ENCODE assay signal across 1 cellular context in the genomic region with DNA sequence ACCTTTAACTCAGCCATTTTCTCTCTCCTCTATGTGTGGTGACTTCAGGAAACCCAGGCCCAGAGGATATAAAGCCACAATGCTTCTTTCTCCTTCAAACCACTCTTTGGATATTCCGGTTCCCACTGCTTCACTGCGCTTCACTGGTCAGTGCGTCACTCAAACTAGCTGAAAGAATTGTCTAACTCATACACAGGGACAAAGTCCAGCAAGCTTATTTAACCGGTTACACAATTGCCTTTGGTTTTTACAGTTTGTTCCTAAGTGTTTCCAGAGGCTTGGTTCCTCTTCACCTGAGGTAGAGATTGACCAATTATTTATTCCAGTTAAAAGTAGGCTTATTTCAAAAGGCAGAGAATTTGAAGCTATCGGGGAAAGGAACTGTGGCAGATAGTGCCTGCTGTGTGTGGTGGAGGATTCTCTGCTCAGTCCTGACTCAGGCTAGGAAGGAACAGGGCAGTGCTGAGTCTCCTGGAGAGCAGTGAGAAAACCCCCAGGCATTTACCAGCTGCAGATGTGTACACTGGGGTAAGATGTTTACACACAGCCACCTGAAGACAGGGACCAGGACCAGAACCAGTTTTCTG.
A peak's percentile ranks its signal among the peaks of the same experiment; 100 is the strongest.
TF ChIP-seq lines count a peak whose summit lies in the region.

TSS of gene HGD (minus strand) at position 145 of the 587 bp plus-strand sequence. CDS start at position 17, 128 bp downstream.

TF ChIP-seq in HepG2, 621 proteins besides CTCF, POLR2A, EP300 and RAD21 (continued from another document and continues in another):
- TF ChIP-seq, protein P1, sequence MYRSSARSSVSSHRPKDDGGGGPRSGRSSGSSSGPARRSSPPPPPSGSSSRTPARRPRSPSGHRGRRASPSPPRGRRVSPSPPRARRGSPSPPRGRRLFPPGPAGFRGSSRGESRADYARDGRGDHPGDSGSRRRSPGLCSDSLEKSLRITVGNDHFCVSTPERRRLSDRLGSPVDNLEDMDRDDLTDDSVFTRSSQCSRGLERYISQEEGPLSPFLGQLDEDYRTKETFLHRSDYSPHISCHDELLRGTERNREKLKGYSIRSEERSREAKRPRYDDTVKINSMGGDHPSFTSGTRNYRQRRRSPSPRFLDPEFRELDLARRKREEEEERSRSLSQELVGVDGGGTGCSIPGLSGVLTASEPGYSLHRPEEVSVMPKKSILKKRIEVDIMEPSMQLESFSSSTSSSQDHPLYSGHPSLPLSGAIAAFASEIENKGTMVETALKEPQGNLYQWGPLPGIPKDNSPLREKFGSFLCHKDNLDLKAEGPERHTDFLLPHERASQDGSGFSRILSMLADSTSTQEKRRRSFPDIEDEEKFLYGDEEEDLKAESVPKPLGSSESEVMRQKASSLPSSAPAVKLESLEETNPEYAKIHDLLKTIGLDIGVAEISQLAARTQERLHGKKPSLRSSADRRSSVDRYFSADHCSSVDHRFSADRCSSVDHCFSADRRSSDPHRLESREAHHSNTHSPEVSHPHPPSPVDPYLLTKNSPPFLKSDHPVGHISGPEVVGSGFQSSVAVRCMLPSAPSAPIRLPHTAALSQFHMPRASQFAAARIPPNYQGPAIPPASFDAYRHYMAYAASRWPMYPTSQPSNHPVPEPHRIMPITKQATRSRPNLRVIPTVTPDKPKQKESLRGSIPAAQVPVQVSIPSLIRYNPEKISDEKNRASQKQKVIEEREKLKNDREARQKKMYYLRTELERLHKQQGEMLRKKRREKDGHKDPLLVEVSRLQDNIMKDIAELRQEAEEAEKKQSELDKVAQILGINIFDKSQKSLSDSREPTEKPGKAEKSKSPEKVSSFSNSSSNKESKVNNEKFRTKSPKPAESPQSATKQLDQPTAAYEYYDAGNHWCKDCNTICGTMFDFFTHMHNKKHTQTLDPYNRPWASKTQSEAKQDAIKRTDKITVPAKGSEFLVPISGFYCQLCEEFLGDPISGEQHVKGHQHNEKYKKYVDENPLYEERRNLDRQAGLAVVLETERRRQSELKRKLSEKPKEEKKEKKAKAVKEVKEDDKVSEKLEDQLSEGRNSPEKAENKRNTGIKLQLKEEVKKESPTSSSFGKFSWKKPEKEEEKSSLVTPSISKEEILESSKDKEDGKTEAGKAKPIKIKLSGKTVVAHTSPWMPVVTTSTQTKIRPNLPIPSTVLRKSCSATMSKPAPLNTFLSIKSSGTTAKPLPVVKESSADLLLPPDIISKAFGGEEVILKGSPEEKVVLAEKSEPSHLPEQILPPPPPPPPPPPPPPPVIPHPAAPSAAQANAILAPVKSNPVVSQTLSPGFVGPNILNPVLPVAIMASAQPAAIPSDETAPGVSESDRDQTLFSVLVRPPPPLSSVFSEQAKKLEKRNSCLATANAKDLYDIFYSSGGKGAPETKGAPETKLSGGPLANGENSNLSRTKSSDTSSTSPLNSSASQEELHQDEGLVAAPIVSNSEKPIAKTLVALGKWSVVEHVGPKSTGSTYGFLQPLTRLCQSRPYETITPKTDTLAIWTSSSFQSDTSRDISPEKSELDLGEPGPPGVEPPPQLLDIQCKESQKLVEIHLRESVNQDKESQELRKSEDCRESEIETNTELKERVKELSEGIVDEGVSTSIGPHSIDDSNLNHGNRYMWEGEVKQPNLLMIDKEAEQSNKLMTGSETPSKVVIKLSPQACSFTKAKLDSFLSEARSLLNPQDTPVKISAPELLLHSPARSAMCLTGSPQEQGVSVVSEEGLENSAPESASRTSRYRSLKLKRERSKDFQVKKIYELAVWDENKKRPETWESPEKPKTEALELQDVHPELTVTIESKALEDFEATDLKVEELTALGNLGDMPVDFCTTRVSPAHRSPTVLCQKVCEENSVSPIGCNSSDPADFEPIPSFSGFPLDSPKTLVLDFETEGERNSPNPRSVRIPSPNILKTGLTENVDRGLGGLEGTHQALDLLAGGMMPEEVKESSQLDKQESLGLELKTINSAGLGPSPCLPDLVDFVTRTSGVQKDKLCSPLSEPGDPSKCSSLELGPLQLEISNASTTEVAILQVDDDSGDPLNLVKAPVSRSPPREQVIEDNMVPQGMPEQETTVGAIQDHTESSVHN (CRISPR knock-in tag; IDR thresholded peaks at IDR 0.05): no peak
- no peak for TF ChIP-seq TRIM24 (CRISPR knock-in tag; IDR thresholded peaks at IDR 0.05)
- no peak for TF ChIP-seq MAFK (conservative IDR thresholded peaks at IDR 0.05 in 1 of 2, IDR thresholded peaks at IDR 0.05 in 1 of 2; ENCODE audit: low read length in 2 of 2)
- TF ChIP-seq ZNF430 (CRISPR knock-in tag; IDR thresholded peaks at IDR 0.05): peak; percentile 87; the same call in 1 of the 2 replicates
- no peak; the same call in 1 of the 2 replicates for TF ChIP-seq ZNF335 (CRISPR knock-in tag; IDR thresholded peaks at IDR 0.05)
- no peak for TF ChIP-seq HHEX (CRISPR knock-in tag; IDR thresholded peaks at IDR 0.05)
- TF ChIP-seq FOXK1 (CRISPR knock-in tag; IDR thresholded peaks at IDR 0.05; ENCODE audit: borderline replicate concordance, low read depth): peak; percentile 78; the same call in 1 of the 2 replicates
- peak; percentile 92 for TF ChIP-seq ZNF331 (CRISPR knock-in tag; IDR thresholded peaks at IDR 0.05)
- no peak for TF ChIP-seq NONO (IDR thresholded peaks at IDR 0.05)
- TF ChIP-seq NONO (CRISPR knock-in tag; conservative IDR thresholded peaks at IDR 0.05): peak; percentile 60
- no peak for TF ChIP-seq ZNF777 (CRISPR knock-in tag; IDR thresholded peaks at IDR 0.05)
- TF ChIP-seq SMARCC2 (IDR thresholded peaks at IDR 0.05): no peak
- no peak for TF ChIP-seq MYC (CRISPR knock-in tag; IDR thresholded peaks at IDR 0.05; ENCODE audit: borderline replicate concordance)
- TF ChIP-seq ZNF225 (CRISPR knock-in tag; IDR thresholded peaks at IDR 0.05): no peak
- TF ChIP-seq ZNF282 (IDR thresholded peaks at IDR 0.05; ENCODE audit: partially characterized antibody): no peak
- no peak for TF ChIP-seq TBL1XR1 (IDR thresholded peaks at IDR 0.05; ENCODE audit: borderline replicate concordance, low read length, partially characterized antibody)
- TF ChIP-seq CENPX (CRISPR knock-in tag; IDR thresholded peaks at IDR 0.05): no peak
- peak; percentile 19; the same call in 1 of the 2 replicates for TF ChIP-seq SSRP1 (CRISPR knock-in tag; IDR thresholded peaks at IDR 0.05)
- TF ChIP-seq GLI4 (CRISPR knock-in tag; IDR thresholded peaks at IDR 0.05; ENCODE audit: borderline replicate concordance): no peak
- TF ChIP-seq ZNF512B (CRISPR knock-in tag; IDR thresholded peaks at IDR 0.05; ENCODE audit: borderline replicate concordance): 0 out of 2 replicates have a peak, but pooled peaks have one; percentile 37
- no peak for TF ChIP-seq MED8 (CRISPR knock-in tag; IDR thresholded peaks at IDR 0.05; ENCODE audit: insufficient replicate concordance)
- no peak for TF ChIP-seq FOXA1 (IDR thresholded peaks at IDR 0.05)
- peak; percentile 37; the same call in 1 of the 2 replicates for TF ChIP-seq FOXA1 (CRISPR knock-in tag; IDR thresholded peaks at IDR 0.05)
- TF ChIP-seq ZNF512 (CRISPR knock-in tag; IDR thresholded peaks at IDR 0.05): peak; percentile 69; the same call in 1 of the 2 replicates
- TF ChIP-seq SATB2 (CRISPR knock-in tag; IDR thresholded peaks at IDR 0.05): no peak
- TF ChIP-seq ZKSCAN1 (IDR thresholded peaks at IDR 0.05; ENCODE audit: low read length): no peak
- TF ChIP-seq ETS1 (CRISPR knock-in tag; IDR thresholded peaks at IDR 0.05): no peak
- no peak for TF ChIP-seq YY1 (IDR thresholded peaks at IDR 0.05; ENCODE audit: insufficient read depth, insufficient replicate concordance, low read depth, low read length)
- TF ChIP-seq AGO1 (IDR thresholded peaks at IDR 0.05; ENCODE audit: low read depth, low read length, poor library complexity, severe bottlenecking): no peak
- TF ChIP-seq CEBPB (IDR thresholded peaks at IDR 0.05; ENCODE audit: borderline replicate concordance, low read depth, low read length): peak; percentile 97
- no peak for TF ChIP-seq SNRNP70 (IDR thresholded peaks at IDR 0.05; ENCODE audit: low read depth, low read length)
- TF ChIP-seq, protein P2, sequence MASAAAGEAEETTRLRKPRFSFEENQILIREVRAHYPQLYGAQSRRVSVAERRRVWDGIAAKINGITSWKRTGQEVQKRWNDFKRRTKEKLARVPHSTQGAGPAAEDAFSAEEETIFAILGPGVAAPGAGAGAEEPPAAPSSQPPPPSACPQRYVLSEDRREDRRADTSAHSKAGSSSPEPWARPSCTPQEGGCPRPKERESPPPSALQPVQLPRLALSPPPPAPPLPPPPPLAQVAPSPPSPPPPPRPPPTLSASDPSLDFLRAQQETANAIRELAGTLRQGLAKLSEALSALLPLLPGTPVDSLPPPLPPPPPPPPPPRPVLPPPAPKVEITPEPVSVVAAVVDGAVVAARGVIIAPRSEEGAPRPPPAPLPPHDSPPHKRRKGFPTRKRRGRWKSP (CRISPR knock-in tag; IDR thresholded peaks at IDR 0.05): peak; percentile 61; the same call in 1 of the 2 replicates
- no peak for TF ChIP-seq ATRX (CRISPR knock-in tag; IDR thresholded peaks at IDR 0.05; ENCODE audit: borderline replicate concordance)
- TF ChIP-seq SP1 (IDR thresholded peaks at IDR 0.05): no peak
- TF ChIP-seq SP1 (CRISPR knock-in tag; IDR thresholded peaks at IDR 0.05): no peak
- no peak for TF ChIP-seq ZNF484 (CRISPR knock-in tag; IDR thresholded peaks at IDR 0.05; ENCODE audit: borderline replicate concordance, low read depth)
- TF ChIP-seq TEAD2 (CRISPR knock-in tag; IDR thresholded peaks at IDR 0.05): no peak
- TF ChIP-seq, protein P3, sequence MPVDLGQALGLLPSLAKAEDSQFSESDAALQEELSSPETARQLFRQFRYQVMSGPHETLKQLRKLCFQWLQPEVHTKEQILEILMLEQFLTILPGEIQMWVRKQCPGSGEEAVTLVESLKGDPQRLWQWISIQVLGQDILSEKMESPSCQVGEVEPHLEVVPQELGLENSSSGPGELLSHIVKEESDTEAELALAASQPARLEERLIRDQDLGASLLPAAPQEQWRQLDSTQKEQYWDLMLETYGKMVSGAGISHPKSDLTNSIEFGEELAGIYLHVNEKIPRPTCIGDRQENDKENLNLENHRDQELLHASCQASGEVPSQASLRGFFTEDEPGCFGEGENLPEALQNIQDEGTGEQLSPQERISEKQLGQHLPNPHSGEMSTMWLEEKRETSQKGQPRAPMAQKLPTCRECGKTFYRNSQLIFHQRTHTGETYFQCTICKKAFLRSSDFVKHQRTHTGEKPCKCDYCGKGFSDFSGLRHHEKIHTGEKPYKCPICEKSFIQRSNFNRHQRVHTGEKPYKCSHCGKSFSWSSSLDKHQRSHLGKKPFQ (CRISPR knock-in tag; IDR thresholded peaks at IDR 0.05; ENCODE audit: insufficient replicate concordance): no peak
- TF ChIP-seq RFXAP (CRISPR knock-in tag; IDR thresholded peaks at IDR 0.05; ENCODE audit: borderline replicate concordance): no peak
- no peak for TF ChIP-seq CEBPZ (IDR thresholded peaks at IDR 0.05; ENCODE audit: low read length)
